Comparison of ENCODE assay signal across 1 cellular context in genomic region chr2:169415233-169415748, GRCh38.
TF ChIP-seq lines count a peak whose summit lies in the region.

No MANE protein-coding gene starts in this region.

TF ChIP-seq in K562, 482 proteins besides CTCF, POLR2A, EP300 and RAD21 (continued from another document and continues in another):
- TF ChIP-seq MAFF (IDR thresholded peaks at IDR 0.05; ENCODE audit: low read length) (no peak; the same call in 1 of the 2 replicates), FOXK1 (CRISPR knock-in tag; IDR thresholded peaks at IDR 0.05; ENCODE audit: borderline replicate concordance) (no peak), POLR2H (tag; IDR thresholded peaks at IDR 0.05; ENCODE audit: low read depth) (no peak), MXD1 (CRISPR knock-in tag; IDR thresholded peaks at IDR 0.05; ENCODE audit: borderline replicate concordance, poor library complexity, severe bottlenecking) (no peak), MYC (IDR thresholded peaks at IDR 0.05; ENCODE audit: low read depth, low read length) (peak; percentile 50; the same call in 1 of the 2 replicates), MYC (CRISPR knock-in tag; IDR thresholded peaks at IDR 0.05; ENCODE audit: borderline replicate concordance, low read depth) (no peak), ZNF184 (CRISPR knock-in tag; IDR thresholded peaks at IDR 0.05) (no peak), MYNN (IDR thresholded peaks at IDR 0.05) (peak; percentile 52; the same call in 1 of the 2 replicates), MYNN (CRISPR knock-in tag; IDR thresholded peaks at IDR 0.05) (no peak), SLC30A9 (CRISPR knock-in tag; IDR thresholded peaks at IDR 0.05) (no peak), ZBTB17 (CRISPR knock-in tag; IDR thresholded peaks at IDR 0.05) (peak; percentile 55; the same call in 1 of the 2 replicates), C11orf30 (IDR thresholded peaks at IDR 0.05; ENCODE audit: low read depth) (no peak), MXI1 (IDR thresholded peaks at IDR 0.05; ENCODE audit: low read depth, low read length) (0 out of 2 replicates have a peak, but pooled peaks have one; percentile 35), U2AF1 (optimal IDR thresholded peaks at IDR 0.05; ENCODE audit: low read depth, low read length) (no peak), RERE (CRISPR knock-in tag; IDR thresholded peaks at IDR 0.05; ENCODE audit: borderline replicate concordance) (no peak), ZNF589 (CRISPR knock-in tag; IDR thresholded peaks at IDR 0.05; ENCODE audit: low read depth) (no peak), HMBOX1 (IDR thresholded peaks at IDR 0.05) (peak; percentile 56; the same call in 1 of the 2 replicates), SIRT6 (IDR thresholded peaks at IDR 0.05; ENCODE audit: low read depth, low read length) (no peak), GTF2B (IDR thresholded peaks at IDR 0.05; ENCODE audit: extremely low read depth, insufficient read length) (no peak), CGGBP1 (CRISPR knock-in tag; IDR thresholded peaks at IDR 0.05) (no peak), COPS2 (conservative IDR thresholded peaks at IDR 0.05) (no peak), BRCA1 (IDR thresholded peaks at IDR 0.05) (no peak), BRCA1 (CRISPR knock-in tag; IDR thresholded peaks at IDR 0.05) (no peak), TCF7L2 (IDR thresholded peaks at IDR 0.05; ENCODE audit: low read depth, low read length) (peak; percentile 73; the same call in 1 of the 2 replicates), ZNF408 (CRISPR knock-in tag; IDR thresholded peaks at IDR 0.05; ENCODE audit: low read depth) (no peak), NR2F6 (CRISPR knock-in tag; IDR thresholded peaks at IDR 0.05) (no peak), BCL6 (CRISPR knock-in tag; IDR thresholded peaks at IDR 0.05) (no peak), ZNF197 (CRISPR knock-in tag; IDR thresholded peaks at IDR 0.05; ENCODE audit: low read depth) (no peak), ZNF395 (CRISPR knock-in tag; IDR thresholded peaks at IDR 0.05) (peak; percentile 73), YBX1 (IDR thresholded peaks at IDR 0.05) (no peak), GATAD2A (IDR thresholded peaks at IDR 0.05) (no peak), VEZF1 (CRISPR knock-in tag; IDR thresholded peaks at IDR 0.05) (no peak), GMEB1 (CRISPR knock-in tag; IDR thresholded peaks at IDR 0.05) (no peak), PBX2 (CRISPR knock-in tag; IDR thresholded peaks at IDR 0.05; ENCODE audit: low read depth) (no peak), PBX2 (tag; conservative IDR thresholded peaks at IDR 0.05; ENCODE audit: low read depth) (peak; percentile 82), DIDO1 (tag; IDR thresholded peaks at IDR 0.05; ENCODE audit: low read depth) (peak; percentile 23; the same call in 1 of the 2 replicates), THRB (CRISPR knock-in tag; conservative IDR thresholded peaks at IDR 0.05) (no peak), CC2D1A (IDR thresholded peaks at IDR 0.05) (peak; percentile 81), SUPT5H (IDR thresholded peaks at IDR 0.05) (no peak), ILF3 (IDR thresholded peaks at IDR 0.05; ENCODE audit: borderline replicate concordance) (no peak), HMGN3 (IDR thresholded peaks at IDR 0.05; ENCODE audit: borderline replicate concordance, extremely low read depth, insufficient read length, low read depth, low read length) (peak; percentile 81), TRIM28 (IDR thresholded peaks at IDR 0.05) (no peak; the same call in 1 of the 2 replicates), ID3 (CRISPR knock-in tag; IDR thresholded peaks at IDR 0.05) (no peak), ID3 (tag; IDR thresholded peaks at IDR 0.05) (0 out of 2 replicates have a peak, but pooled peaks have one; percentile 88), ATF4 (CRISPR knock-in tag; IDR thresholded peaks at IDR 0.05) (0 out of 2 replicates have a peak, but pooled peaks have one; percentile 28)
